ENCODE assay signal across 1 cellular context in the genomic region with DNA sequence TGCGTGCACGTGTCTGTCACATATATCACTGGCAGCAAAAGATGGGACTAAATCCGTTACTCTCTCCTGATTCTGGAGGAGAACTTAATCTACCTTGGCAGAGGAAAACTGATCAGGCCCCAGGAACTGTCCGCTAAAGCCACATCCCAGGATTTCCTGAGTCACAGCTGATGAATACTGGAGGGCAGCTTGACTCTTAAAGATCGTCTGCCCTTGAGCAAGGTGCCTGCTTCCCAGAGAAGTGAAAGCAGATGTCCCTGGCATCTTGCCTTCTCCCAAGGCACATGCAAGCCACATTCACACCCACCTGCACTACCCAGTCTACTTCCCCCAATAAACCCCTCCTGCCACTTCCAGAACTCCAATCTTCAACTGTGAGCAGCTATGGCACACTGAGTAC.
TF ChIP-seq lines count a peak whose summit lies in the region.

No MANE protein-coding gene starts in this region.

TF ChIP-seq in SK-N-SH, 30 proteins besides CTCF, POLR2A, EP300 and RAD21 (continued from another document):
- TF ChIP-seq REST (IDR thresholded peaks at IDR 0.05; ENCODE audit: low read depth, low read length) (0 out of 2 replicates have a peak, but pooled peaks have one; percentile 34), GATA2 (CRISPR knock-in tag; IDR thresholded peaks at IDR 0.05) (no peak), IRF3 (IDR thresholded peaks at IDR 0.05; ENCODE audit: low read depth, low read length) (no peak), FOXM1 (IDR thresholded peaks at IDR 0.05; ENCODE audit: low read depth) (no peak), TCF12 (IDR thresholded peaks at IDR 0.05) (peak; percentile 49), NFIC (IDR thresholded peaks at IDR 0.05; ENCODE audit: borderline replicate concordance) (no peak)
